8 cellular contexts compared by ENCODE assay signal in the genomic region with DNA sequence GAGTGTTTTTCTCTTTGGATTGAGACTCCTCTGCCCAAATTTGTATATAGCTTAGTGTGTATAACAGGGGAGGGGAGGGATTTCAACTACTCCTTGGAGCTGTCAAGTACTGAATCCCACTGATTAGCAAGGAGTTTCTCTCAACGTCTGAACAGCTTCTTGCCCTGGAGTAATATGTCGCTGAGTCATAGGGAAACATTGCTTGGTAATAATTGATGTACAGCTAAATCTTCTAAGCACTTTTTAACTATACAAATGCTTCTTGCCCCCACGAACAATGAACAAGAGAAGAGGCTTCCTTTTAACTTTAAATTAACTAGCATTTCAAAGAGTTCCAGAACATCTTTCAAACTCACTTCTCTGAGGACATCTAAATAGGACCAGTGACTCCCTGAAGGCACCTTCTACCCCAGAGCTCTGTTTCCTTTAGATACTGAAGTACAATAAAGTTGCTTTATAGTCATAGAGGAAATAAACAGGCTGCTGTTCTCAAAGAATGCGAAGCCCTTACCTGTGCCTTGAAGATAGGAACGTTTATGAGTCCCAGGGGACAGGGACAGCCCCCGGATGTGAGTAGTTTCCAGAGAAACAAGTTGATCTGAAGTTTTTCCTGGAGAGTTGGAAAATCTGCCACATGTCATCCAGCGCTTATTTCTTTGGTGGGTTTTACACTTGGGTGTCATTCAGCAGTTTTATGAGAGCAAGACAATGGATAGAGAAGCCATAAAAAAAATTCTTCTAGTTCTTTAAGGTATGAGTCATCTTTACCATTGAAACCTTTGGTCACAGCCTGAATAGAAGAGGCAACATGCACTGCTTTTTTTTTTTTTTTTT.
DNase-seq lines count a peak whose midpoint lies in the region; FAIRE-seq and TF ChIP-seq lines count a peak whose summit lies in the region.
"Had no signal": no experiment of that assay in that cellular context is flagged by ENCODE, and none has a peak within 500 bp of the region (broad histone marks: within the 10 kb centered on the region; RNA-seq: fewer than 3 reads in every experiment).

No MANE protein-coding gene starts in this region.

- H2AFZ ChIP-seq in H1 (ENCODE audit: low read length), result no peak overlapping the region

- H3K23me2 ChIP-seq in H1 (ENCODE audit: low read depth, low read length), result no peaks in the 10 kb centered on the region

- peak; percentile 19 for TF ChIP-seq RAD21 in Ishikawa (IDR thresholded peaks at IDR 0.05; ENCODE audit: low read depth)
- no peak for TF ChIP-seq RAD21 in H1 (IDR thresholded peaks at IDR 0.05 in 1 of 2, conservative IDR thresholded peaks at IDR 0.05 in 1 of 2; ENCODE audit: low read depth in 2 of 2, low read length in 2 of 2)

- H4K5ac ChIP-seq in H1 (ENCODE audit: insufficient read length, low read depth, low read length), result no peak overlapping the region

- no peak overlapping the region for H2BK120ac ChIP-seq in H1 (replicated peaks; ENCODE audit: low read depth, low read length)

- H4K8ac ChIP-seq in H1 (ENCODE audit: extremely low read depth, insufficient read depth, low read length), result no peak overlapping the region

- no peak overlapping the region for H3K23ac ChIP-seq in H1 (ENCODE audit: insufficient read length)

- H2BK20ac ChIP-seq in H1 (ENCODE audit: low read length), result no peak overlapping the region; the same call in 1 of the 2 replicates

- TF ChIP-seq EP300 in Ishikawa (IDR thresholded peaks at IDR 0.05; ENCODE audit: borderline replicate concordance), result peak; percentile 93
- no peak for TF ChIP-seq EP300 in H1 (IDR thresholded peaks at IDR 0.05; ENCODE audit: borderline replicate concordance in 1 of 2, low read depth in 2 of 2, low read length in 2 of 2)

- H3K27ac Mint-ChIP-seq in CD4-positive, alpha-beta memory T cell, result no peak overlapping the region
- H3K27ac Mint-ChIP-seq: T-helper 1 cell treated with Interleukin-12 subunit alpha and Interleukin-12 subunit beta and Interleukin-4 antibody, amounts not matched to agents 30 μg/mL and 1 μg/mL, for 36 hours had no signal

- DNase-seq in GM20000 (ENCODE audit: low spot score) (peak; percentile 11), H1 (ENCODE audit: low read depth in 1 of 2, low spot score in 2 of 2) (no peak), renal cortical epithelial cell (ENCODE audit: low read depth) (peak; percentile 98), COLO668 (lab: John Stamatoyannopoulos, UW; ENCODE audit: unreplicated experiment) (no peak), NCI-H1436 (lab: John Stamatoyannopoulos, UW) (no peak)
- DNase-seq in CD4-positive, alpha-beta memory T cell, result no peak

- no peak for TF ChIP-seq POLR2A in H1 (IDR thresholded peaks at IDR 0.05; ENCODE audit: control extremely low read depth in 1 of 2, low read depth in 2 of 2, low read length in 2 of 2)

- no peak overlapping the region for H3K18ac ChIP-seq in H1 (ENCODE audit: extremely low read depth, low read length)

- no peak overlapping the region for H3K27ac ChIP-seq in H1 (ENCODE audit: low read depth, low read length)
- no peak overlapping the region for H3K27ac ChIP-seq in CD4-positive, alpha-beta memory T cell (ENCODE audit: low read depth, low read length)

- H3K36me3 Mint-ChIP-seq in CD4-positive, alpha-beta memory T cell, result no peaks in the 10 kb centered on the region

- no peak overlapping the region for H2BK15ac ChIP-seq in H1 (ENCODE audit: low read length)

- intact Hi-C loops in CD4-positive, alpha-beta memory T cell (cut with micrococcal nuclease), result no loop called here

- H4K91ac ChIP-seq in H1 (replicated peaks; ENCODE audit: insufficient read length, low read length), result no peak overlapping the region

- no peaks in the 10 kb centered on the region for H3K79me1 ChIP-seq in H1 (ENCODE audit: low read depth, low read length)

- no peak overlapping the region for H3K56ac ChIP-seq in H1 (replicated peaks; ENCODE audit: insufficient read length, low read depth, low read length)

- H3K9me3 ChIP-seq in H1 (ENCODE audit: insufficient read depth in 2 of 2, low read depth in 1 of 2, low read length in 1 of 2), result no peaks in the 10 kb centered on the region
- H3K9me3 ChIP-seq in CD4-positive, alpha-beta memory T cell (ENCODE audit: control insufficient read depth in 1 of 2, low read length in 2 of 2), result no peaks in the 10 kb centered on the region

- H3K9ac ChIP-seq in H1 (replicated peaks in 1 of 4; ENCODE audit: extremely low read depth in 1 of 4, low read depth in 3 of 4, low read length in 3 of 4), result no peak overlapping the region

- H3K27me3 ChIP-seq in H1 (replicated peaks in 1 of 4; ENCODE audit: control insufficient read depth in 3 of 4, extremely low read depth in 1 of 4, insufficient read depth in 3 of 4, low read length in 3 of 4), result no peaks in the 10 kb centered on the region
- no peaks in the 10 kb centered on the region for H3K27me3 ChIP-seq in CD4-positive, alpha-beta memory T cell (ENCODE audit: insufficient read depth, low read length)

- no peaks in the 10 kb centered on the region for H3K27me3 Mint-ChIP-seq in CD4-positive, alpha-beta memory T cell

- H2BK5ac ChIP-seq in H1 (ENCODE audit: low read depth, low read length), result no peak overlapping the region

- CTCF ChIA-PET in H1 (lab: Charles Lee; ENCODE audit: partially characterized antibody), result no interaction called here
- CTCF ChIA-PET in CD4-positive, alpha-beta memory T cell (lab: Charles Lee; ENCODE audit: partially characterized antibody), result no interaction called here

- H3K14ac ChIP-seq in H1 (ENCODE audit: insufficient read length), result no peak overlapping the region

- no peak overlapping the region for H3K4ac ChIP-seq in H1 (replicated peaks; ENCODE audit: insufficient read length, low read depth, low read length)

- no peak for TF ChIP-seq CTCF in GM20000 (IDR thresholded peaks at IDR 0.05; ENCODE audit: extremely low read depth, missing control alignments)
- TF ChIP-seq CTCF in H1 (IDR thresholded peaks at IDR 0.05; ENCODE audit: control extremely low read depth in 1 of 3, insufficient read depth in 1 of 3, low read depth in 1 of 3, low read length in 3 of 3), result no peak

- no peak overlapping the region for H2BK12ac ChIP-seq in H1 (ENCODE audit: low read depth, low read length)

- no peaks in the 10 kb centered on the region for H4K20me1 ChIP-seq in H1 (replicated peaks in 1 of 2; ENCODE audit: control insufficient read depth in 1 of 2, insufficient read depth in 2 of 2, low read length in 2 of 2)

- no peak for FAIRE-seq in H1 (lab: Jason Lieb, UNC)

- WGBS in H1 (ENCODE audit: extremely low coverage in 1 of 2, insufficient coverage in 1 of 2, insufficient read length in 1 of 2, insufficient replicate concordance in 2 of 2, low coverage in 1 of 2, low lambda C conversion rate in 2 of 2, missing lambda C conversion rate in 1 of 2), 2 experiments, result 75% methylated on average over 7 of the region's 7 CpGs; no CpG with 5 or more reads in 1 of the 2 experiments

- H3K9me3 Mint-ChIP-seq in CD4-positive, alpha-beta memory T cell, result peaks cover 2 to 9% (median 6%) of the 10 kb centered on the region in 8 donors

- H3K4me1 ChIP-seq in H1 (replicated peaks in 1 of 4; ENCODE audit: control insufficient read depth in 3 of 4, insufficient read depth in 4 of 4, low read length in 3 of 4), result peaks cover 1 to 9% (median 5%) of the 10 kb centered on the region in 4 experiments; a peak in 6 of 7 replicates
- no peaks in the 10 kb centered on the region for H3K4me1 ChIP-seq in CD4-positive, alpha-beta memory T cell (ENCODE audit: insufficient read depth, low read length)

- POLR2A ChIA-PET in H1 (lab: Charles Lee; ENCODE audit: partially characterized antibody), result no interaction called here
- POLR2A ChIA-PET in CD4-positive, alpha-beta memory T cell (lab: Charles Lee; ENCODE audit: partially characterized antibody), result no interaction called here

- no peaks in the 10 kb centered on the region for H3K79me2 ChIP-seq in H1 (ENCODE audit: control insufficient read depth in 1 of 2, insufficient read depth in 2 of 2, low read length in 2 of 2)

- H3K4me2 ChIP-seq in H1 (ENCODE audit: insufficient read depth in 1 of 2, low read depth in 2 of 2, low read length in 2 of 2), result no peak overlapping the region

- H3K4me1 Mint-ChIP-seq in CD4-positive, alpha-beta memory T cell, result no peaks in the 10 kb centered on the region

- no peak overlapping the region for H3K4me3 Mint-ChIP-seq in CD4-positive, alpha-beta memory T cell
- H3K4me3 Mint-ChIP-seq: T-helper 1 cell treated with Interleukin-12 subunit alpha and Interleukin-12 subunit beta and Interleukin-4 antibody, amounts not matched to agents 30 μg/mL and 1 μg/mL, for 36 hours had no signal

- no peak overlapping the region for H3K4me3 ChIP-seq in H1 (ENCODE audit: extremely low read depth in 1 of 4, insufficient read depth in 2 of 4, low read depth in 3 of 4, low read length in 4 of 4)
- no peak overlapping the region for H3K4me3 ChIP-seq in CD4-positive, alpha-beta memory T cell (ENCODE audit: low read length in 2 of 2)

- no peak overlapping the region for H2AK5ac ChIP-seq in H1 (ENCODE audit: low read depth, low read length)

- H3K36me3 ChIP-seq in H1 (ENCODE audit: control insufficient read depth in 2 of 4, insufficient read depth in 4 of 4, low read length in 3 of 4), result no peaks in the 10 kb centered on the region
- no peaks in the 10 kb centered on the region for H3K36me3 ChIP-seq in CD4-positive, alpha-beta memory T cell (ENCODE audit: insufficient read depth, low read length)

TF ChIP-seq in Ishikawa, 13 proteins besides CTCF, POLR2A, EP300 and RAD21 (continues in another document):
- TF ChIP-seq TAF1 (IDR thresholded peaks at IDR 0.05; ENCODE audit: low read depth) (no peak), ZBTB7A (IDR thresholded peaks at IDR 0.05; ENCODE audit: low read depth) (0 out of 2 replicates have a peak, but pooled peaks have one; percentile 30), FOXM1 (IDR thresholded peaks at IDR 0.05; ENCODE audit: borderline replicate concordance, low read depth) (peak; percentile 92), CEBPB (IDR thresholded peaks at IDR 0.05) (peak; percentile 41; the same call in 1 of the 2 replicates), TEAD4 (IDR thresholded peaks at IDR 0.05) (peak; percentile 91), CREB1 (IDR thresholded peaks at IDR 0.05; ENCODE audit: low read depth) (no peak), YY1 (IDR thresholded peaks at IDR 0.05; ENCODE audit: low read depth) (no peak), TCF12 (IDR thresholded peaks at IDR 0.05; ENCODE audit: low read depth) (peak; percentile 94)

Comparison
In these comparisons a context has a peak if more than half of its experiments do, and no peak if none do; other contexts are left out.
1. DNase-seq: peak in GM20000 (single experiment) and renal cortical epithelial cell (single experiment); none in H1 (0 of 2), CD4-positive, alpha-beta memory T cell (0 of 5), COLO668 (single experiment) and NCI-H1436 (single experiment).